Comparison of ENCODE assay signal across 20 cellular contexts in the genomic region with DNA sequence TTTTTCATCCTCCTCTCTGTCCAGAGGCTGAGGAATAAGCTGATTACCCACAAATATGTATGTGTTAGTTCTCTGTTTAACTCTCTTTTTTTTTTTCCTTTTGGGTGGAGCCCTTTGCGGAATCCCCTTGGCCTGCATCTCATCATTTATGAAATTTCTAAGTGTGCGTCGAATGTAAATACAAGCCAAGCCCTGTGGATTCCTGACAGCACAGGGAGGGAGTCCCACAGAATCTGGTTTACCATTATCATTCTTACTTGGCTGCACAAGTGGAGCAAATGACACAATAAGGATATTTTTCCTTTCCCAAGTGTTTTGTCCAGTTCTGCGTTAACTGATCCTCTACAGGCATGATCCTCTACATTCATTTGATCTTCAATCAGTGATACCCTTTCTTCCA.
"Had no signal": no experiment of that assay in that cellular context is flagged by ENCODE, and none has a peak within 500 bp of the region (broad histone marks: within the 10 kb centered on the region; RNA-seq: fewer than 3 reads in every experiment).

No MANE protein-coding gene starts in this region.

- FAIRE-seq: endometrium, pancreas, small intestine had no signal

- H3K36me3 ChIP-seq: gastrocnemius medialis, heart right ventricle, pancreas, suprapubic skin, thyroid gland, upper lobe of right lung had no signal

- H3K27me3 ChIP-seq: dorsolateral prefrontal cortex, gastrocnemius medialis, heart right ventricle, pancreas, suprapubic skin, thyroid gland, upper lobe of right lung had no signal

- H3K9me3 ChIP-seq: gastrocnemius medialis, heart right ventricle, pancreas, suprapubic skin, thyroid gland, upper lobe of right lung had no signal

- H3K4me1 ChIP-seq: gastrocnemius medialis, heart right ventricle, pancreas, suprapubic skin, thyroid gland, upper lobe of right lung had no signal

- ATAC-seq: esophagus mucosa; gastrocnemius medialis; heart right ventricle; left lobe of liver; pancreas; right cardiac atrium; stimulated activated naive CD8-positive, alpha-beta T cell treated with anti-CD3 and anti-CD28 coated beads, Interleukin-15, Interleukin-2, amounts not matched to agents 100 U/mL and 50 U/mL, for 24 hours; upper lobe of right lung had no signal

- H3K27ac ChIP-seq: dorsolateral prefrontal cortex, gastrocnemius medialis, heart right ventricle, pancreas, suprapubic skin, thyroid gland, upper lobe of right lung had no signal

- DNase-seq: central memory CD4-positive, alpha-beta T cell; cortex of kidney; dorsolateral prefrontal cortex; effector memory CD4-positive, alpha-beta T cell; gastrocnemius medialis; heart right ventricle; islet precursor cell; naive B cell; occipital lobe; pancreas; right cardiac atrium; small intestine; stimulated activated CD4-positive, alpha-beta T cell treated with anti-CD3 and anti-CD28 coated beads, Interleukin-2, amount 100 ng/mL, for 48 hours; stimulated activated naive CD8-positive, alpha-beta T cell treated with anti-CD3 and anti-CD28 coated beads, Interleukin-15, Interleukin-2, amounts not matched to agents 100 U/mL and 50 U/mL, for 24 hours; thyroid gland; upper lobe of right lung had no signal

- H3K4me3 ChIP-seq: dorsolateral prefrontal cortex, gastrocnemius medialis, heart right ventricle, pancreas, suprapubic skin, thyroid gland, upper lobe of right lung had no signal
